ENCODE assay signal across 1 cellular context in the genomic region with DNA sequence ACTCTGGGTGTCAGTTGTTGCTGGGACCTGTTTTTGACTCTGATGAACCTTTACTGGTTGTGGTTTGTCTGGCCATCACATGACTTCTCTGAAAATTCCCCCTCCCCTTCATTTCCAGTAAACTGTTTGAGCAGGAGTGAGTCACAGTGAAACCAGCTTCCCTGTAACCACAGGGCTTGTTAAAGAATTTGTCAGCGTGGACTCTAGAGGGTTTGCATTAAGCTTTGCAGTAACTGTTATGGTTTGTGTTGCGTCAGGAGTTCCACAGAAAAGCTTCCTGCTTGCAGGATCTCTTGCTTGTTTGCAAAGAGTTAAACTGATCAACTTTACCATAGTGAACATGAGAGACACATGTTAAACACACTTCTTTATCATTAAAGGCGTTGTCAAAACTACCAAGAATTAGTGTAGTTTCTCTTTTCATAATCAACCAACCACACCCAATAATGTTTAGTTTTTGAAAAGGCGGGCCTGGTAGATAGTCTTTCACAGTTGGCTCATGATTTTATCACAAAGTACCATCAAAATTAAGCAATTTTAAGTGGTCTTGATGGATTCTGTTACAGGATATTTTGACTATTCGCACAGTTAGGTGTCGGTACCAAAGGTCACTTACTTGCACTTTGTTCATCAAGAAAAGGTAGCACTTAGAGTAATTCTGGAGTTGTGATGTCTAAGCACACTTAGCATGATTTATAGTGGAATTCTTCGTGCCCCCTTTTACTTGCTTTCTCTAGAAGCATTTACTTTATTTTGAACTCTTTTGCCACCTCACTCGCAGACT.
TF ChIP-seq lines count a peak whose summit lies in the region.

No MANE protein-coding gene starts in this region.

TF ChIP-seq in K562, 482 proteins besides CTCF, POLR2A, EP300 and RAD21 (continued from another document and continues in another):
- TF ChIP-seq CUX1 (CRISPR knock-in tag; IDR thresholded peaks at IDR 0.05) (peak; percentile 50; the same call in 1 of the 2 replicates), L3MBTL2 (IDR thresholded peaks at IDR 0.05) (peak; percentile 72), RFX5 (IDR thresholded peaks at IDR 0.05; ENCODE audit: low read depth, low read length) (peak; percentile 88), ZNF277 (CRISPR knock-in tag; IDR thresholded peaks at IDR 0.05; ENCODE audit: borderline replicate concordance) (no peak), CHD1 (IDR thresholded peaks at IDR 0.05; ENCODE audit: low read length) (no peak), CEBPZ (IDR thresholded peaks at IDR 0.05; ENCODE audit: borderline replicate concordance, low read depth, low read length) (no peak), FOXK2 (conservative IDR thresholded peaks at IDR 0.05 in 1 of 2, IDR thresholded peaks at IDR 0.05 in 1 of 2; ENCODE audit: low read depth in 2 of 2) (peak; percentile 84 to 87), ZNF253 (CRISPR knock-in tag; conservative IDR thresholded peaks at IDR 0.05) (no peak), ZFP1 (CRISPR knock-in tag; IDR thresholded peaks at IDR 0.05) (no peak), PYGO2 (tag; IDR thresholded peaks at IDR 0.05) (no peak), SAFB (IDR thresholded peaks at IDR 0.05; ENCODE audit: borderline replicate concordance, low read depth, low read length) (no peak), GTF2B (IDR thresholded peaks at IDR 0.05; ENCODE audit: extremely low read depth, insufficient read length) (peak; percentile 23), MTA1 (IDR thresholded peaks at IDR 0.05; ENCODE audit: borderline replicate concordance) (peak; percentile 68; the same call in 1 of the 2 replicates), TCF15 (CRISPR knock-in tag; IDR thresholded peaks at IDR 0.05) (no peak), MYNN (IDR thresholded peaks at IDR 0.05) (no peak; the same call in 1 of the 2 replicates), MYNN (CRISPR knock-in tag; IDR thresholded peaks at IDR 0.05) (no peak), MXI1 (IDR thresholded peaks at IDR 0.05; ENCODE audit: low read depth, low read length) (no peak), DIDO1 (tag; IDR thresholded peaks at IDR 0.05; ENCODE audit: low read depth) (no peak), NCOA4 (IDR thresholded peaks at IDR 0.05; ENCODE audit: partially characterized antibody) (no peak), ZHX1 (conservative IDR thresholded peaks at IDR 0.05; ENCODE audit: low read length) (no peak), ZNF41 (CRISPR knock-in tag; conservative IDR thresholded peaks at IDR 0.05) (no peak), PRDM10 (IDR thresholded peaks at IDR 0.05; ENCODE audit: partially characterized antibody) (peak; percentile 10), MCM7 (IDR thresholded peaks at IDR 0.05) (no peak), RBM14 (IDR thresholded peaks at IDR 0.05; ENCODE audit: borderline replicate concordance, insufficient read depth, low read depth, low read length) (no peak), ZNF707 (CRISPR knock-in tag; conservative IDR thresholded peaks at IDR 0.05) (no peak)
- TF ChIP-seq, protein P1, sequence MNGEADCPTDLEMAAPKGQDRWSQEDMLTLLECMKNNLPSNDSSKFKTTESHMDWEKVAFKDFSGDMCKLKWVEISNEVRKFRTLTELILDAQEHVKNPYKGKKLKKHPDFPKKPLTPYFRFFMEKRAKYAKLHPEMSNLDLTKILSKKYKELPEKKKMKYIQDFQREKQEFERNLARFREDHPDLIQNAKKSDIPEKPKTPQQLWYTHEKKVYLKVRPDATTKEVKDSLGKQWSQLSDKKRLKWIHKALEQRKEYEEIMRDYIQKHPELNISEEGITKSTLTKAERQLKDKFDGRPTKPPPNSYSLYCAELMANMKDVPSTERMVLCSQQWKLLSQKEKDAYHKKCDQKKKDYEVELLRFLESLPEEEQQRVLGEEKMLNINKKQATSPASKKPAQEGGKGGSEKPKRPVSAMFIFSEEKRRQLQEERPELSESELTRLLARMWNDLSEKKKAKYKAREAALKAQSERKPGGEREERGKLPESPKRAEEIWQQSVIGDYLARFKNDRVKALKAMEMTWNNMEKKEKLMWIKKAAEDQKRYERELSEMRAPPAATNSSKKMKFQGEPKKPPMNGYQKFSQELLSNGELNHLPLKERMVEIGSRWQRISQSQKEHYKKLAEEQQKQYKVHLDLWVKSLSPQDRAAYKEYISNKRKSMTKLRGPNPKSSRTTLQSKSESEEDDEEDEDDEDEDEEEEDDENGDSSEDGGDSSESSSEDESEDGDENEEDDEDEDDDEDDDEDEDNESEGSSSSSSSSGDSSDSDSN (IDR thresholded peaks at IDR 0.05; ENCODE audit: borderline replicate concordance in 1 of 2, low read depth in 2 of 2, low read length in 2 of 2): peak in 1 of 2 experiments; percentile 64; a peak in 1 of 4 replicates
- TF ChIP-seq, protein P2, sequence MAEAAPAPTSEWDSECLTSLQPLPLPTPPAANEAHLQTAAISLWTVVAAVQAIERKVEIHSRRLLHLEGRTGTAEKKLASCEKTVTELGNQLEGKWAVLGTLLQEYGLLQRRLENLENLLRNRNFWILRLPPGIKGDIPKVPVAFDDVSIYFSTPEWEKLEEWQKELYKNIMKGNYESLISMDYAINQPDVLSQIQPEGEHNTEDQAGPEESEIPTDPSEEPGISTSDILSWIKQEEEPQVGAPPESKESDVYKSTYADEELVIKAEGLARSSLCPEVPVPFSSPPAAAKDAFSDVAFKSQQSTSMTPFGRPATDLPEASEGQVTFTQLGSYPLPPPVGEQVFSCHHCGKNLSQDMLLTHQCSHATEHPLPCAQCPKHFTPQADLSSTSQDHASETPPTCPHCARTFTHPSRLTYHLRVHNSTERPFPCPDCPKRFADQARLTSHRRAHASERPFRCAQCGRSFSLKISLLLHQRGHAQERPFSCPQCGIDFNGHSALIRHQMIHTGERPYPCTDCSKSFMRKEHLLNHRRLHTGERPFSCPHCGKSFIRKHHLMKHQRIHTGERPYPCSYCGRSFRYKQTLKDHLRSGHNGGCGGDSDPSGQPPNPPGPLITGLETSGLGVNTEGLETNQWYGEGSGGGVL (CRISPR knock-in tag; IDR thresholded peaks at IDR 0.05): no peak
